Comparison of ENCODE assay signal across 22 cellular contexts in the genomic region with DNA sequence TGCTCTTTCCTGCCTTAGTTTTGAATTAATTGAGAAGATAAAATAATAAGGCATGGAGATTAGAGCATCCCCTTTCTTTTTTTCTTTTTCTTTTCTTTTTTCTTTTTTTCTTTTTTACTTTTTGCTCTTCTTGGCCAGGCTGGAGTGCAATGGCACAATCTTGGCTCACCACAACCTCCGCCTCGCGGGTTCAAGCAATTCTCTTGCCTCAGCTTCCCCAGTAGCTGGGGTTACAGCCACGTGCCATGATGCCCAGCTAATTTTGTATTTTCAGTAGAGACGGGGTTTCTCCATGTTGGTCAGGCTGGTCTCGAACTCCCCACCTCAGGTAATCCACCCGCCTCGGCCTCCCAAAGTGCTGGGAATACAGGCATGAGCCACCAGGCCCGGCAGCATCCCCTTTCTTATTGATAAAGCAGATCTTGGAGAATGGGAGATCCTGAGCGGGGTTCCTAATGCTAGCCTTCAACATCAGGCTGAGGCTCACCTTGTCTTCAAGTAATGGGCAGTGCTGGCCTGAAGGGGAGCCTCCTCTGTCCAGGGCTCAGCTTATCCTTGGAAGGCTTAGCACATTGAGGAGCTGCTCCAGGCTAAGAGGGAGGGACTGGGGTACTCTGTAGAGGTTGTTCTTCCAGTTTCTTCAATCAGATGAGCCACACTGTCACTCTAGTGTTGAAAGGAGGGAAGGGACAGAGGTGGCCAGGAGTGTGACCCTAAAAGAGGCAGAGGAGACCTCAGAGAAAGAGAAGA. TPM values are rescaled to one million over a fixed set of nuclear protein-coding genes. Genes with fewer than 3 reads are reported as not detected.
"Had no signal": no experiment of that assay in that cellular context is flagged by ENCODE, and none has a peak within 500 bp of the region (broad histone marks: within the 10 kb centered on the region; RNA-seq: fewer than 3 reads in every experiment).

No MANE protein-coding gene starts in this region.

- H3K27me3 ChIP-seq: body of pancreas, gastrocnemius medialis, ovary, tibial artery, vagina had no signal

- H3K36me3 Mint-ChIP-seq: activated naive CD8-positive, alpha-beta T cell treated with anti-CD3 and anti-CD28 coated beads, Interleukin-2, amount 10 ng/mL, durations not matched to agents 7 days and 5 days; immature natural killer cell; naive B cell had no signal

- FAIRE-seq: endometrium had no signal

- H3K36me3 ChIP-seq: gastrocnemius medialis, ovary, tibial artery, vagina had no signal

- H3K27ac Mint-ChIP-seq: activated naive CD8-positive, alpha-beta T cell treated with anti-CD3 and anti-CD28 coated beads, Interleukin-2, amount 10 ng/mL, durations not matched to agents 7 days and 5 days; activated T-helper 1 cell treated with anti-CD3 and anti-CD28 coated beads, Interleukin-12 subunit alpha, Interleukin-12 subunit beta, Interleukin-2, Interleukin-4 antibody, amounts not matched to agents 30 ng/mL and 10 ng/mL and 1 ng/mL, durations not matched to agents 14 hours and 24 hours and 36 hours had no signal

- H3K27me3 Mint-ChIP-seq: central memory CD8-positive, alpha-beta T cell had no signal

- H3K4me3 Mint-ChIP-seq: activated naive CD8-positive, alpha-beta T cell treated with anti-CD3 and anti-CD28 coated beads, Interleukin-2, amount 10 ng/mL, durations not matched to agents 7 days and 5 days; activated T-helper 1 cell treated with anti-CD3 and anti-CD28 coated beads, Interleukin-12 subunit alpha, Interleukin-12 subunit beta, Interleukin-2, Interleukin-4 antibody, amounts not matched to agents 30 ng/mL and 10 ng/mL and 1 ng/mL, durations not matched to agents 14 hours and 24 hours and 36 hours; central memory CD8-positive, alpha-beta T cell; naive B cell; neural crest cell had no signal

- H3K9me3 ChIP-seq: body of pancreas, gastrocnemius medialis, mucosa of descending colon, ovary, tibial artery, vagina had no signal

- H3K27ac ChIP-seq: body of pancreas, gastrocnemius medialis, vagina had no signal

- H3K4me3 ChIP-seq: body of pancreas, coronary artery, gastrocnemius medialis, mucosa of descending colon, ovary, tibial artery, vagina had no signal

- H3K9me3 Mint-ChIP-seq: central memory CD8-positive, alpha-beta T cell; immature natural killer cell; naive B cell; neural crest cell had no signal

- ATAC-seq: body of pancreas, gastrocnemius medialis, left ventricle myocardium superior, mucosa of descending colon had no signal

- DNase-seq: activated CD4-positive, alpha-beta T cell treated with anti-CD3 and anti-CD28 coated beads, Interleukin-2, amount 50 U/mL, for 4 hours; activated CD4-positive, CD25-positive, alpha-beta regulatory T cell treated with anti-CD3 and anti-CD28 coated beads, Interleukin-2, amount 50 U/mL, for 72 hours; activated T-cell treated with anti-CD3 and anti-CD28 coated beads for 4 hours; body of pancreas; gastrocnemius medialis; immature natural killer cell; kidney glomerular epithelial cell; left ventricle myocardium superior; mucosa of descending colon; naive B cell; stimulated activated CD4-positive, alpha-beta T cell treated with anti-CD3 and anti-CD28 coated beads, Interleukin-12 subunit alpha, Interleukin-12 subunit beta, amount 100 ng/mL, for 4 hours; stimulated activated naive CD4-positive, alpha-beta T cell treated with Interleukin-2 at 50 U/mL for 16 hours; substantia nigra; tibial artery had no signal

RNA-seq across cellular contexts. Expression of a gene that starts 56.8 kb away (rescaled TPM):
- polyA plus RNA-seq: immature natural killer cell had no signal
